Comparison of ENCODE assay signal across 10 cellular contexts in genomic region chr19:38277969-38278680, GRCh38. TPM values are rescaled to one million over a fixed set of nuclear protein-coding genes. Genes with fewer than 3 reads are reported as not detected.
DNase-seq lines count a peak whose midpoint lies in the region; TF ChIP-seq lines count a peak whose summit lies in the region.
"Had no signal": no experiment of that assay in that cellular context is flagged by ENCODE, and none has a peak within 500 bp of the region (broad histone marks: within the 10 kb centered on the region; RNA-seq: fewer than 3 reads in every experiment).

No MANE protein-coding gene starts in this region.

- no peak overlapping the region for H3K4me3 Mint-ChIP-seq in mesothelial cell of epicardium
- H3K4me3 Mint-ChIP-seq: activated naive CD4-positive, alpha-beta T cell treated with anti-CD3 and anti-CD28 coated beads for 36 hours had no signal

- no peaks in the 10 kb centered on the region for H3F3A ChIP-seq in OCI-LY1 (ENCODE audit: insufficient read depth, low read length)

- H3K9me3 Mint-ChIP-seq in mesothelial cell of epicardium: no peaks in the 10 kb centered on the region
- H3K9me3 Mint-ChIP-seq: activated naive CD4-positive, alpha-beta T cell treated with anti-CD3 and anti-CD28 coated beads for 36 hours had no signal

- no peak for TF ChIP-seq POLR2A in transverse colon (IDR thresholded peaks at IDR 0.05)

- no peak for DNase-seq in epithelial cell of prostate (ENCODE audit: low read depth, low spot score)
- no peak for DNase-seq in mesothelial cell of epicardium (ENCODE audit: low spot score in 2 of 2, unreplicated experiment in 2 of 2)
- DNase-seq in transverse colon: no peak
- no peak for DNase-seq in cortex of kidney (lab: John Stamatoyannopoulos, UW)
- no peak for DNase-seq in KBM-7
- DNase-seq in HuH-7 (ENCODE audit: low spot score): no peak
- no peak for DNase-seq in NCI-H2107 treated with DMSO at 0.1 percent for 48 hours (lab: John Stamatoyannopoulos, UW; ENCODE audit: unreplicated experiment)
- DNase-seq: activated naive CD4-positive, alpha-beta T cell treated with anti-CD3 and anti-CD28 coated beads for 36 hours had no signal

- TF ChIP-seq CTCF in OCI-LY1 (IDR thresholded peaks at IDR 0.05; ENCODE audit: low read length) (no peak), mesothelial cell of epicardium (IDR thresholded peaks at IDR 0.05; ENCODE audit: unreplicated experiment) (no peak), transverse colon (IDR thresholded peaks at IDR 0.05) (no peak)

- intact Hi-C loops in transverse colon (cut with DNase I; ENCODE audit: low total_unique reads): no loop called here

- H3K79me2 ChIP-seq in OCI-LY1 (ENCODE audit: insufficient read depth, low read length): peaks cover 35% of the 10 kb centered on the region

- no peak overlapping the region for H2AFZ ChIP-seq in OCI-LY1 (ENCODE audit: low read length)

- no peaks in the 10 kb centered on the region for H3K9me3 ChIP-seq in OCI-LY1 (ENCODE audit: low read length)
- no peaks in the 10 kb centered on the region for H3K9me3 ChIP-seq in transverse colon

- H3K4me3 ChIP-seq in OCI-LY1 (ENCODE audit: low read depth, low read length, poor library complexity, severe bottlenecking) (no peak overlapping the region), transverse colon (no peak overlapping the region)

- peak overlapping the region; percentile 72 for H3K27ac Mint-ChIP-seq in mesothelial cell of epicardium
- H3K27ac Mint-ChIP-seq: activated naive CD4-positive, alpha-beta T cell treated with anti-CD3 and anti-CD28 coated beads for 36 hours had no signal

- H3K27ac ChIP-seq in OCI-LY1 (ENCODE audit: low read depth, low read length, poor library complexity, severe bottlenecking): peak overlapping the region; percentile 3
- H3K27ac ChIP-seq in epithelial cell of prostate: peak overlapping the region; percentile 47
- H3K27ac ChIP-seq in transverse colon: peak overlapping the region; percentile 61 to 76 (median 73)

- peaks cover 2% of the 10 kb centered on the region for H3K36me3 Mint-ChIP-seq in mesothelial cell of epicardium

- H3K36me3 ChIP-seq in OCI-LY1 (ENCODE audit: insufficient read depth, low read length) (peaks cover 11% of the 10 kb centered on the region; the same call in 1 of the 2 replicates), transverse colon (no peaks in the 10 kb centered on the region)

- in situ Hi-C loops in transverse colon (cut with MboI; ENCODE audit: low pct_ligation_motif_present in 1 of 4, low pct_unique_long_range_greater_than_20kb in 1 of 4, low sequenced_read_pairs in 3 of 4) (no loop called here), KBM-7 (cut with MboI; ENCODE audit: low pct_unique_long_range_greater_than_20kb, low sequenced_read_pairs) (no loop called here)

- no peak overlapping the region for H3K9ac ChIP-seq in OCI-LY1 (ENCODE audit: low read length)

- H4K20me1 ChIP-seq in OCI-LY1 (ENCODE audit: insufficient read depth, low read length): no peaks in the 10 kb centered on the region

- H3K4me1 Mint-ChIP-seq in mesothelial cell of epicardium: peaks cover 21% of the 10 kb centered on the region

- TF ChIP-seq EP300 in transverse colon (IDR thresholded peaks at IDR 0.05; ENCODE audit: low read depth): no peak

- no peak overlapping the region for H3K4me2 ChIP-seq in OCI-LY1 (ENCODE audit: low read length)

- no peaks in the 10 kb centered on the region for H3K27me3 Mint-ChIP-seq in mesothelial cell of epicardium (ENCODE audit: low read depth)

- H3K27me3 ChIP-seq in OCI-LY1 (ENCODE audit: insufficient read depth, low read length) (no peaks in the 10 kb centered on the region), transverse colon (no peaks in the 10 kb centered on the region)

- 38 to 48% methylated on average over 2 to 9 of the region's 9 CpGs for WGBS in transverse colon (ENCODE audit: low coverage in 1 of 2), 2 donors

- H3K4me1 ChIP-seq in OCI-LY1 (ENCODE audit: insufficient read depth, low read length, severe bottlenecking) (peaks cover 20% of the 10 kb centered on the region), transverse colon (peaks cover 30 to 78% (median 42%) of the 10 kb centered on the region in 4 donors)

- no peaks in the 10 kb centered on the region for H3K9me2 ChIP-seq in OCI-LY1 (ENCODE audit: low read depth, low read length)

RNA-seq across cellular contexts. Expression of gene SPINT2, which starts 13.8 kb away (rescaled TPM):
- total RNA-seq in mesothelial cell of epicardium (277 to 312 TPM (median 299 TPM) in 3 replicates), transverse colon (1,000 to 10,000 TPM in 2 of 4 donors, 100 to 1,000 TPM in 2; 396 to 1,376 (median 946) TPM)
- total RNA-seq: SK-MEL-5 had no signal

RNA-seq across cellular contexts. Expression of gene PPP1R14A, which starts 22.0 kb away (rescaled TPM):
- total RNA-seq in mesothelial cell of epicardium (13.6 to 14.8 TPM (median 13.8 TPM) in 3 replicates), transverse colon (100 to 1,000 TPM in 2 of 4 donors, 10 to 100 TPM in 2; 41.5 to 116 (median 80.0) TPM)
- total RNA-seq: activated naive CD4-positive, alpha-beta T cell treated with anti-CD3 and anti-CD28 coated beads for 36 hours; SK-MEL-5 had no signal

RNA-seq across cellular contexts. Expression of gene C19orf33, which starts 25.9 kb away (rescaled TPM):
- total RNA-seq in mesothelial cell of epicardium (4.2 to 5.9 TPM (median 4.6 TPM) in 3 replicates), transverse colon (1,000 to 10,000 TPM in 1 of 4 donors, 100 to 1,000 TPM in 2, 10 to 100 TPM in 1; 76.0 to 1,160 (median 338) TPM)
- total RNA-seq: activated naive CD4-positive, alpha-beta T cell treated with anti-CD3 and anti-CD28 coated beads for 36 hours; SK-MEL-5 had no signal

RNA-seq across cellular contexts. Expression of gene YIF1B, which starts 37.6 kb away (rescaled TPM):
- total RNA-seq in mesothelial cell of epicardium (29.9 to 34.1 TPM (median 31.5 TPM) in 3 replicates), transverse colon (10 to 100 TPM; 15.0 to 24.5 (median 18.4) TPM)

RNA-seq across cellular contexts. Expression of gene KCNK6, which starts 41.5 kb away (rescaled TPM):
- total RNA-seq in mesothelial cell of epicardium (2.8 to 2.9 TPM (median 2.9 TPM) in 3 replicates), transverse colon (10 to 100 TPM; 14.9 to 44.5 (median 17.6) TPM)

Comparison
In these comparisons a context has a peak if more than half of its experiments do, and no peak if none do; other contexts are left out.
1. H3K27ac ChIP-seq: peak in every context shown above with its lines; median percentile 73 in transverse colon; 47 in epithelial cell of prostate; 3 in OCI-LY1.
2. RNA of gene C19orf33, which starts 25.9 kb away (total RNA-seq): 76.0 to 1,160 TPM in transverse colon; 4.2 to 5.9 TPM in mesothelial cell of epicardium; every median in the first group is over 10 times any median in the second.